Comparison of ENCODE assay signal across 16 cellular contexts in the genomic region with DNA sequence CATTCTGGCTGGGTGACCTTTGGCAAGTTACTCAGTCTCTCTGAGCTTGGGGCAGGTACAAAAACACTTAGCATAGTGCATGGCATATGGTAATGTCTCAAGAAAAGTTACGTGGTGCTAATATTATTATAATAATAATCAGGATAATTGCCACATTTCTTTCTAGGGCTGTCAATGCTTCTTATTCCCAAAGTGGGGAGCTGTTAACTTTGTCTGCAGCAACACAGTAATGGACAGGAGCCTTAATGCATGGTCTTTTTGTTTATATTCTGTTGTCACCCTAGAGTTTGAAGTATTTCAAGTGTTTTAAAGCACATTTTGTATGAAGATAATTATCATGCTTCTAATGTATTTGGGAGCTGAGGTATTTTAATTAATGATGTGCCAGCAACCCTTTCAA.
A peak's percentile ranks its signal among the peaks of the same experiment; 100 is the strongest.
DNase-seq lines count a peak whose midpoint lies in the region; ATAC-seq and TF ChIP-seq lines count a peak whose summit lies in the region.
"Had no signal": no experiment of that assay in that cellular context is flagged by ENCODE, and none has a peak within 500 bp of the region (broad histone marks: within the 10 kb centered on the region; RNA-seq: fewer than 3 reads in every experiment).

No MANE protein-coding gene starts in this region.

- H3K27me3 ChIP-seq in smooth muscle cell (ENCODE audit: low read depth) = no peaks in the 10 kb centered on the region
- H3K27me3 ChIP-seq: colonic mucosa, MG63 had no signal

- H3K9me2 ChIP-seq in OCI-LY7 (ENCODE audit: insufficient read depth, low read length) = no peaks in the 10 kb centered on the region

- intact Hi-C loops in OCI-LY7 (cut with micrococcal nuclease; ENCODE audit: unreplicated experiment) = loop anchor here (5.0 kb wide), 1 partner anchor 72 kb away; no protein-coding TSS in a partner anchor

- no peak overlapping the region for H3K4me2 ChIP-seq in OCI-LY7 (ENCODE audit: low read length)
- H3K4me2 ChIP-seq in smooth muscle cell = no peak overlapping the region

- POLR2A ChIA-PET in OCI-LY7 (lab: Charles Lee) = no interaction called here

- H4K20me1 ChIP-seq in OCI-LY7 (ENCODE audit: insufficient read depth, low read length) (no peaks in the 10 kb centered on the region), smooth muscle cell (ENCODE audit: low read depth) (no peaks in the 10 kb centered on the region)

- ATAC-seq in esophagus mucosa = peak; percentile 42
- ATAC-seq in HG03442 (IDR thresholded peaks at IDR 0.05; ENCODE audit: unreplicated experiment) = no peak

- H3F3A ChIP-seq in smooth muscle cell (ENCODE audit: low read depth) = no peaks in the 10 kb centered on the region

- DNase-seq in NCI-H1092 treated with DMSO at 0.1 percent for 48 hours (lab: John Stamatoyannopoulos, UW) (peak; percentile 15), NCI-H1092 (lab: John Stamatoyannopoulos, UW) (no peak), OCI-LY7 (ENCODE audit: low spot score) (peak; percentile 5), smooth muscle cell (lab: John Stamatoyannopoulos, UW; ENCODE audit: unreplicated experiment) (no peak), kidney glomerular epithelial cell (lab: John Stamatoyannopoulos, UW) (no peak)
- no peak for DNase-seq in activated CD4-positive, CD25-positive, alpha-beta regulatory T cell treated with anti-CD3 and anti-CD28 coated beads, Interleukin-2, amount 50 U/mL, for 72 hours
- DNase-seq: 8988T; activated CD4-positive, alpha-beta T cell treated with anti-CD3 and anti-CD28 coated beads for 4 hours; activated naive CD8-positive, alpha-beta T cell treated with anti-CD3 and anti-CD28 coated beads, Interleukin-2, amount 50 U/mL, for 24 hours; activated T-cell treated with anti-CD3 and anti-CD28 coated beads, Interleukin-2, amount 50 U/mL, for 24 hours; CD4-positive, alpha-beta T cell; colonic mucosa; MG63; NCI-H446 had no signal

- peak; percentile 67 for TF ChIP-seq CTCF in OCI-LY7 (conservative IDR thresholded peaks at IDR 0.05; ENCODE audit: low read length)
- TF ChIP-seq CTCF in smooth muscle cell (IDR thresholded peaks at IDR 0.05; ENCODE audit: borderline replicate concordance, insufficient read depth, poor library complexity, severe bottlenecking) = peak; percentile 24

- no TSS peak for BruUV-seq in OCI-LY7 (replicated peaks; lab: Mats Ljungman, UMichigan)

- H3K79me2 ChIP-seq in OCI-LY7 (ENCODE audit: insufficient read depth, low read depth, low read length) = no peaks in the 10 kb centered on the region
- no peaks in the 10 kb centered on the region for H3K79me2 ChIP-seq in smooth muscle cell (ENCODE audit: low read depth)

- H3K36me3 ChIP-seq in OCI-LY7 (ENCODE audit: insufficient read depth, low read length) = no peaks in the 10 kb centered on the region
- no peaks in the 10 kb centered on the region for H3K36me3 ChIP-seq in smooth muscle cell (ENCODE audit: low read depth)
- H3K36me3 ChIP-seq: colonic mucosa, MG63 had no signal

- H3K9me3 ChIP-seq in OCI-LY7 (ENCODE audit: low read length) = no peaks in the 10 kb centered on the region
- no peaks in the 10 kb centered on the region for H3K9me3 ChIP-seq in smooth muscle cell (replicated peaks; ENCODE audit: low read depth)
- H3K9me3 ChIP-seq: colonic mucosa, MG63 had no signal

- no peak overlapping the region for H3K9ac ChIP-seq in smooth muscle cell (ENCODE audit: low read depth)

- CTCF ChIA-PET in OCI-LY7 (lab: Charles Lee; ENCODE audit: unreplicated experiment) = interaction anchor here (0.5 kb wide), 1 partner anchor 227 kb away, joined by 3 read pairs; no protein-coding TSS in a partner anchor

- H3K4me3 ChIP-seq in OCI-LY7 (ENCODE audit: low read depth, low read length, poor library complexity, severe bottlenecking) (no peak overlapping the region), smooth muscle cell (no peak overlapping the region)
- H3K4me3 ChIP-seq: colonic mucosa, MG63 had no signal

- H2AFZ ChIP-seq in OCI-LY7 (ENCODE audit: low read length) = no peak overlapping the region
- no peak overlapping the region for H2AFZ ChIP-seq in smooth muscle cell (ENCODE audit: low read depth)

- H3K27ac ChIP-seq in OCI-LY7 (ENCODE audit: low read depth, low read length, poor library complexity, severe bottlenecking) (no peak overlapping the region), smooth muscle cell (ENCODE audit: low read depth) (no peak overlapping the region)
- H3K27ac ChIP-seq: colonic mucosa had no signal

- WGBS in smooth muscle cell (ENCODE audit: low lambda C conversion rate) = 80% methylated on average over 1 of the region's 1 CpG

- H3K4me1 ChIP-seq in OCI-LY7 (ENCODE audit: insufficient read depth, low read length, poor library complexity, severe bottlenecking) = no peaks in the 10 kb centered on the region
- no peaks in the 10 kb centered on the region for H3K4me1 ChIP-seq in smooth muscle cell (ENCODE audit: low read depth)
- H3K4me1 ChIP-seq: colonic mucosa had no signal

Comparison
In these comparisons a context has a peak if more than half of its experiments do, and no peak if none do; other contexts are left out.
1. DNase-seq: peak in NCI-H1092 treated with DMSO at 0.1 percent for 48 hours (single experiment) and OCI-LY7 (single experiment); none in NCI-H1092 (single experiment), smooth muscle cell (single experiment), kidney glomerular epithelial cell (single experiment) and activated CD4-positive, CD25-positive, alpha-beta regulatory T cell treated with anti-CD3 and anti-CD28 coated beads, Interleukin-2, amount 50 U/mL, for 72 hours (single experiment).